ENCODE assay signal across 8 cellular contexts in genomic region chr20:36941403-36941835, GRCh38. TPM values are rescaled to one million over a fixed set of nuclear protein-coding genes. Genes with fewer than 3 reads are reported as not detected.
DNase-seq lines count a peak whose midpoint lies in the region; ATAC-seq and TF ChIP-seq lines count a peak whose summit lies in the region.

No MANE protein-coding gene starts in this region.

- peak; percentile 77 to 81 for ATAC-seq in activated T-cell treated with anti-CD3 and anti-CD28 coated beads, Interleukin-2, amount 50 U/mL, for 72 hours (replicated peaks in 1 of 2)
- ATAC-seq in activated naive CD8-positive, alpha-beta T cell treated with anti-CD3 and anti-CD28 coated beads, Interleukin-2, amount 50 U/mL, for 24 hours: peak; percentile 81
- ATAC-seq in lower lobe of right lung: no peak
- ATAC-seq in HG03457 (IDR thresholded peaks at IDR 0.05; ENCODE audit: unreplicated experiment): no peak

- H3K4me1 Mint-ChIP-seq in activated T-cell treated with anti-CD3 and anti-CD28 coated beads, Interleukin-2, amount 50 U/mL, for 72 hours (ENCODE audit: low read depth): peaks cover 76% of the 10 kb centered on the region
- peaks cover 76% of the 10 kb centered on the region for H3K4me1 Mint-ChIP-seq in activated naive CD8-positive, alpha-beta T cell treated with anti-CD3 and anti-CD28 coated beads, Interleukin-2, amount 50 U/mL, for 24 hours

- H3K27me3 ChIP-seq in lower lobe of right lung (ENCODE audit: low read depth) (no peaks in the 10 kb centered on the region), tibial nerve (no peaks in the 10 kb centered on the region)

- no peak for TF ChIP-seq POLR2A in tibial nerve (IDR thresholded peaks at IDR 0.05)

- no peaks in the 10 kb centered on the region for H3K9me3 ChIP-seq in lower lobe of right lung
- H3K9me3 ChIP-seq in tibial nerve: no peaks in the 10 kb centered on the region

- DNase-seq in activated T-cell treated with anti-CD3 and anti-CD28 coated beads, Interleukin-2, amount 50 U/mL, for 72 hours: peak in 1 of 2 donors; percentile 12
- DNase-seq in activated T-cell treated with anti-CD3 and anti-CD28 coated beads for 4 hours (no peak), lower lobe of right lung (no peak), tibial nerve (ENCODE audit: low spot score in 2 of 2) (no peak), NCI-H1436 (lab: John Stamatoyannopoulos, UW) (no peak), NCI-H748 (lab: John Stamatoyannopoulos, UW; ENCODE audit: unreplicated experiment) (no peak)
- no peak for DNase-seq in activated naive CD8-positive, alpha-beta T cell treated with anti-CD3 and anti-CD28 coated beads, Interleukin-2, amount 50 U/mL, for 24 hours

- TF ChIP-seq EP300 in tibial nerve (IDR thresholded peaks at IDR 0.05): no peak

- H3K4me3 ChIP-seq in lower lobe of right lung (no peak overlapping the region), tibial nerve (peak overlapping the region in 1 of 4 donors; percentile 4)

- H3K36me3 Mint-ChIP-seq in activated T-cell treated with anti-CD3 and anti-CD28 coated beads, Interleukin-2, amount 50 U/mL, for 72 hours (ENCODE audit: insufficient read depth in 2 of 2): peaks cover 8 to 25% of the 10 kb centered on the region in 2 donors
- H3K36me3 Mint-ChIP-seq in activated naive CD8-positive, alpha-beta T cell treated with anti-CD3 and anti-CD28 coated beads, Interleukin-2, amount 50 U/mL, for 24 hours (ENCODE audit: low read depth): peaks cover 45% of the 10 kb centered on the region

- TF ChIP-seq CTCF in lower lobe of right lung (IDR thresholded peaks at IDR 0.05) (no peak), tibial nerve (IDR thresholded peaks at IDR 0.05) (no peak)

- peak overlapping the region; percentile 5 to 66 for H3K4me3 Mint-ChIP-seq in activated T-cell treated with anti-CD3 and anti-CD28 coated beads, Interleukin-2, amount 50 U/mL, for 72 hours
- peak overlapping the region; percentile 1 for H3K4me3 Mint-ChIP-seq in activated naive CD8-positive, alpha-beta T cell treated with anti-CD3 and anti-CD28 coated beads, Interleukin-2, amount 50 U/mL, for 24 hours

- intact Hi-C loops in lower lobe of right lung (cut with DNase I): no loop called here

- H3K4me1 ChIP-seq in lower lobe of right lung (peaks cover 91% of the 10 kb centered on the region), tibial nerve (peaks cover 3 to 93% (median 79%) of the 10 kb centered on the region in 4 donors)

- peak overlapping the region; percentile 92 for H3K27ac Mint-ChIP-seq in activated T-cell treated with anti-CD3 and anti-CD28 coated beads, Interleukin-2, amount 50 U/mL, for 72 hours
- peak overlapping the region; percentile 67 for H3K27ac Mint-ChIP-seq in activated naive CD8-positive, alpha-beta T cell treated with anti-CD3 and anti-CD28 coated beads, Interleukin-2, amount 50 U/mL, for 24 hours

- H3K9me3 Mint-ChIP-seq in activated T-cell treated with anti-CD3 and anti-CD28 coated beads, Interleukin-2, amount 50 U/mL, for 72 hours: no peaks in the 10 kb centered on the region
- no peaks in the 10 kb centered on the region for H3K9me3 Mint-ChIP-seq in activated naive CD8-positive, alpha-beta T cell treated with anti-CD3 and anti-CD28 coated beads, Interleukin-2, amount 50 U/mL, for 24 hours

- WGBS in tibial nerve, 2 donors: 30 to 32% methylated on average over 1 of the region's 1 CpG

- H3K27me3 Mint-ChIP-seq in activated T-cell treated with anti-CD3 and anti-CD28 coated beads, Interleukin-2, amount 50 U/mL, for 72 hours (ENCODE audit: low read depth): no peaks in the 10 kb centered on the region
- no peaks in the 10 kb centered on the region for H3K27me3 Mint-ChIP-seq in activated naive CD8-positive, alpha-beta T cell treated with anti-CD3 and anti-CD28 coated beads, Interleukin-2, amount 50 U/mL, for 24 hours

- H3K27ac ChIP-seq in lower lobe of right lung: peak overlapping the region; percentile 83
- peak overlapping the region; percentile 90 to 99 (median 93) for H3K27ac ChIP-seq in tibial nerve

- H3K36me3 ChIP-seq in lower lobe of right lung: peaks cover 78% of the 10 kb centered on the region
- peaks cover 0 to 69% (median 6%) of the 10 kb centered on the region in 3 donors for H3K36me3 ChIP-seq in tibial nerve

RNA-seq across cellular contexts. Expression of gene SAMHD1, which starts 10.1 kb away (rescaled TPM):
- 10 to 100 TPM; 33.2 to 49.2 TPM for total RNA-seq in activated T-cell treated with anti-CD3 and anti-CD28 coated beads, Interleukin-2, amount 50 U/mL, for 72 hours
- total RNA-seq in lower lobe of right lung: 293 TPM
- 100 to 1,000 TPM; 466 to 595 (median 566) TPM for total RNA-seq in tibial nerve

Comparison
In these comparisons a context has a peak if more than half of its experiments do, and no peak if none do; other contexts are left out.
1. ATAC-seq: peak in activated T-cell treated with anti-CD3 and anti-CD28 coated beads, Interleukin-2, amount 50 U/mL, for 72 hours (2 of 2) and activated naive CD8-positive, alpha-beta T cell treated with anti-CD3 and anti-CD28 coated beads, Interleukin-2, amount 50 U/mL, for 24 hours (single experiment); none in lower lobe of right lung (0 of 2) and HG03457 (single experiment).